12 cellular contexts compared by ENCODE assay signal in genomic region chr6:13725570-13725969, GRCh38. TPM values are rescaled to one million over a fixed set of nuclear protein-coding genes. Genes with fewer than 3 reads are reported as not detected.
DNase-seq lines count a peak whose midpoint lies in the region; ATAC-seq lines count a peak whose summit lies in the region.
"Had no signal": no experiment of that assay in that cellular context is flagged by ENCODE, and none has a peak within 500 bp of the region (broad histone marks: within the 10 kb centered on the region; RNA-seq: fewer than 3 reads in every experiment).

No MANE protein-coding gene starts in this region.

- peaks cover 37% of the 10 kb centered on the region for H3K4me1 Mint-ChIP-seq in T-helper 17 cell
- peaks cover 42% of the 10 kb centered on the region for H3K4me1 Mint-ChIP-seq in stimulated activated effector memory CD8-positive, alpha-beta T cell treated with anti-CD3 and anti-CD28 coated beads, Interleukin-12 subunit alpha, Interleukin-12 subunit beta, amount 100 ng/mL, for 72 hours

- no peak for DNase-seq in activated CD4-positive, CD25-positive, alpha-beta regulatory T cell treated with anti-CD3 and anti-CD28 coated beads, Interleukin-2, amount 50 U/mL, for 72 hours
- peak in 2 of 3 donors; percentile 16 to 34 for DNase-seq in T-helper 17 cell
- DNase-seq in central memory CD4-positive, alpha-beta T cell: peak; percentile 73
- DNase-seq in stimulated activated effector memory CD8-positive, alpha-beta T cell treated with anti-CD3 and anti-CD28 coated beads, Interleukin-12 subunit alpha, Interleukin-12 subunit beta, amount 100 ng/mL, for 72 hours (ENCODE audit: low spot score in 2 of 2): no peak
- no peak for DNase-seq in RKO (ENCODE audit: low spot score)
- DNase-seq: kidney, MM.1S, Peyer's patch, posterior cingulate gyrus had no signal

- H3K9me3 ChIP-seq in T-helper 17 cell (ENCODE audit: control insufficient read depth, low read length, poor library complexity, severe bottlenecking): no peaks in the 10 kb centered on the region
- H3K9me3 ChIP-seq: Peyer's patch had no signal

- peaks cover 3% of the 10 kb centered on the region for H3K36me3 Mint-ChIP-seq in T-helper 17 cell (ENCODE audit: low read depth)
- no peaks in the 10 kb centered on the region for H3K36me3 Mint-ChIP-seq in stimulated activated effector memory CD8-positive, alpha-beta T cell treated with anti-CD3 and anti-CD28 coated beads, Interleukin-12 subunit alpha, Interleukin-12 subunit beta, amount 100 ng/mL, for 72 hours

- peak; percentile 70 to 79 for ATAC-seq in activated CD4-positive, CD25-positive, alpha-beta regulatory T cell treated with anti-CD3 and anti-CD28 coated beads, Interleukin-2, amount 50 U/mL, for 24 hours
- ATAC-seq in T-helper 17 cell: peak; percentile 94
- peak; percentile 90 for ATAC-seq in stimulated activated effector memory CD8-positive, alpha-beta T cell treated with anti-CD3 and anti-CD28 coated beads, Interleukin-12 subunit alpha, Interleukin-12 subunit beta, amount 100 ng/mL, for 72 hours
- ATAC-seq in HG03045 (IDR thresholded peaks at IDR 0.05; ENCODE audit: unreplicated experiment): no peak
- no peak for ATAC-seq in HG03457 (IDR thresholded peaks at IDR 0.05; ENCODE audit: unreplicated experiment)

- H3K27me3 Mint-ChIP-seq in T-helper 17 cell: no peaks in the 10 kb centered on the region

- H3K9me3 Mint-ChIP-seq in stimulated activated effector memory CD8-positive, alpha-beta T cell treated with anti-CD3 and anti-CD28 coated beads, Interleukin-12 subunit alpha, Interleukin-12 subunit beta, amount 100 ng/mL, for 72 hours: no peaks in the 10 kb centered on the region

- peak overlapping the region; percentile 100 for H3K27ac Mint-ChIP-seq in T-helper 17 cell
- peak overlapping the region; percentile 92 for H3K27ac Mint-ChIP-seq in stimulated activated effector memory CD8-positive, alpha-beta T cell treated with anti-CD3 and anti-CD28 coated beads, Interleukin-12 subunit alpha, Interleukin-12 subunit beta, amount 100 ng/mL, for 72 hours

- peak overlapping the region; percentile 90 for H3K4me3 Mint-ChIP-seq in T-helper 17 cell
- H3K4me3 Mint-ChIP-seq in stimulated activated effector memory CD8-positive, alpha-beta T cell treated with anti-CD3 and anti-CD28 coated beads, Interleukin-12 subunit alpha, Interleukin-12 subunit beta, amount 100 ng/mL, for 72 hours: peak overlapping the region; percentile 61

RNA-seq across cellular contexts. Expression of gene RANBP9, which starts 13.9 kb away (rescaled TPM):
- total RNA-seq in T-helper 17 cell: 10 to 100 TPM; 74.4 to 99.9 TPM

Comparison
In these comparisons a context has a peak if more than half of its experiments do, and no peak if none do; other contexts are left out.
1. ATAC-seq: peak in activated CD4-positive, CD25-positive, alpha-beta regulatory T cell treated with anti-CD3 and anti-CD28 coated beads, Interleukin-2, amount 50 U/mL, for 24 hours (2 of 2), T-helper 17 cell (single experiment) and stimulated activated effector memory CD8-positive, alpha-beta T cell treated with anti-CD3 and anti-CD28 coated beads, Interleukin-12 subunit alpha, Interleukin-12 subunit beta, amount 100 ng/mL, for 72 hours (single experiment); none in HG03045 (single experiment) and HG03457 (single experiment).
2. DNase-seq: peak in T-helper 17 cell (2 of 3) and central memory CD4-positive, alpha-beta T cell (single experiment); none in activated CD4-positive, CD25-positive, alpha-beta regulatory T cell treated with anti-CD3 and anti-CD28 coated beads, Interleukin-2, amount 50 U/mL, for 72 hours (single experiment), stimulated activated effector memory CD8-positive, alpha-beta T cell treated with anti-CD3 and anti-CD28 coated beads, Interleukin-12 subunit alpha, Interleukin-12 subunit beta, amount 100 ng/mL, for 72 hours (0 of 2) and RKO (single experiment).